Comparison of ENCODE assay signal across 8 cellular contexts in genomic region chr4:109020861-109021260, GRCh38.
"Had no signal": no experiment of that assay in that cellular context is flagged by ENCODE, and none has a peak within 500 bp of the region (broad histone marks: within the 10 kb centered on the region; RNA-seq: fewer than 3 reads in every experiment).

No MANE protein-coding gene starts in this region.

- H3K4me3 ChIP-seq: GM23248, GM23338, HAP-1 had no signal

- DNase-seq: GM23248, GOT3, H7, H9, HCEC 1CT, HFFc6 had no signal

- H3K36me3 ChIP-seq: HAP-1 had no signal

- H3K27ac ChIP-seq: GM23248 had no signal

- H3K9ac ChIP-seq: GM23248 had no signal

- H3K4me1 ChIP-seq: HAP-1 had no signal

- H3K4me2 ChIP-seq: GM23338 had no signal

- H3K9me3 ChIP-seq: HAP-1 had no signal

- H2AFZ ChIP-seq: GM23248, GM23338 had no signal
